ENCODE assay signal across 15 cellular contexts in genomic region chr3:127632441-127632840, GRCh38. TPM values are rescaled to one million over a fixed set of nuclear protein-coding genes. Genes with fewer than 3 reads are reported as not detected.
DNase-seq lines count a peak whose midpoint lies in the region; ATAC-seq and TF ChIP-seq lines count a peak whose summit lies in the region.
"Had no signal": no experiment of that assay in that cellular context is flagged by ENCODE, and none has a peak within 500 bp of the region (broad histone marks: within the 10 kb centered on the region; RNA-seq: fewer than 3 reads in every experiment).

No MANE protein-coding gene starts in this region.

- H2AFZ ChIP-seq in osteoblast (ENCODE audit: low read length), result no peak overlapping the region
- H2AFZ ChIP-seq: GM23338 had no signal

- H3K4me3 ChIP-seq in osteoblast (ENCODE audit: insufficient read depth, low read length) (no peak overlapping the region), breast epithelium (no peak overlapping the region)
- H3K4me3 ChIP-seq: GM23338 had no signal

- H3K9me3 ChIP-seq in osteoblast (ENCODE audit: low read depth, low read length), result no peaks in the 10 kb centered on the region
- H3K9me3 ChIP-seq in breast epithelium, result no peaks in the 10 kb centered on the region

- no peak for TF ChIP-seq CTCF in osteoblast (IDR thresholded peaks at IDR 0.05; ENCODE audit: extremely low read depth, low read depth, low read length)
- TF ChIP-seq CTCF in breast epithelium (IDR thresholded peaks at IDR 0.05), result no peak

- TF ChIP-seq RAD21 in Ishikawa (IDR thresholded peaks at IDR 0.05; ENCODE audit: low read depth), result no peak

- no peaks in the 10 kb centered on the region for H3K36me3 ChIP-seq in osteoblast (ENCODE audit: insufficient read depth, low read length)
- no peaks in the 10 kb centered on the region for H3K36me3 ChIP-seq in breast epithelium

- H3K27ac ChIP-seq in osteoblast (ENCODE audit: low read depth, low read length), result no peak overlapping the region
- H3K27ac ChIP-seq in breast epithelium, result no peak overlapping the region

- H4K20me1 ChIP-seq in osteoblast (ENCODE audit: insufficient read depth, low read length), result no peaks in the 10 kb centered on the region

- in situ Hi-C loops in ACHN (cut with HindIII; ENCODE audit: low pct_ligation_motif_present, low pct_unique_long_range_greater_than_20kb, low sequenced_read_pairs), result no loop called here

- H3K4me1 ChIP-seq in osteoblast (ENCODE audit: insufficient read depth, low read length), result peaks cover 2% of the 10 kb centered on the region
- H3K4me1 ChIP-seq in breast epithelium, result peaks cover 6 to 9% of the 10 kb centered on the region in 2 donors

- H3K4me2 ChIP-seq in osteoblast (ENCODE audit: insufficient read depth, low read length), result no peak overlapping the region

- no peak for ATAC-seq in HG03442 (IDR thresholded peaks at IDR 0.05; ENCODE audit: unreplicated experiment)
- ATAC-seq: T-cell had no signal

- H3K27me3 ChIP-seq in osteoblast (ENCODE audit: insufficient read depth, low read length), result peaks cover 60% of the 10 kb centered on the region
- H3K27me3 ChIP-seq in breast epithelium, result no peaks in the 10 kb centered on the region

- TF ChIP-seq EP300 in Ishikawa (IDR thresholded peaks at IDR 0.05; ENCODE audit: borderline replicate concordance), result no peak

- peak; percentile 9 for DNase-seq in DMS53 (lab: John Stamatoyannopoulos, UW)
- no peak for DNase-seq in DMS53 treated with DMSO at 0.1 percent for 48 hours (lab: John Stamatoyannopoulos, UW; ENCODE audit: unreplicated experiment)
- peak; percentile 43 for DNase-seq in cerebellar cortex (ENCODE audit: low spot score)
- peak; percentile 62 for DNase-seq in osteoblast (ENCODE audit: insufficient read length, low spot score, missing footprints)
- DNase-seq in ACHN, result no peak
- no peak for DNase-seq in breast epithelium (ENCODE audit: low spot score in 2 of 2)
- DNase-seq: 8988T, GDM1, KBM-7, NCI-H1092, NCI-H2029, T-cell had no signal

- intact Hi-C loops in breast epithelium (cut with DNase I; ENCODE audit: low total_unique reads), result no loop called here

- no peaks in the 10 kb centered on the region for H3K79me2 ChIP-seq in osteoblast (ENCODE audit: insufficient read depth, low read length)

- TF ChIP-seq POLR2A in breast epithelium (IDR thresholded peaks at IDR 0.05), result no peak

TF ChIP-seq in Ishikawa, 13 proteins besides CTCF, POLR2A, EP300 and RAD21:
- TF ChIP-seq NFIC (IDR thresholded peaks at IDR 0.05) (peak; percentile 62; the same call in 1 of the 2 replicates), CREB1 (IDR thresholded peaks at IDR 0.05; ENCODE audit: low read depth) (no peak), EGR1 (IDR thresholded peaks at IDR 0.05) (no peak)

RNA-seq across cellular contexts. Expression of gene PODXL2, which starts 3.5 kb away (rescaled TPM):
- total RNA-seq in osteoblast (0.36 and 0.59 TPM in 2 replicates), breast epithelium (10 to 100 TPM in 1 of 3 donors, 1 to 10 TPM in 2; 8.8 to 10.6 (median 8.8) TPM)

RNA-seq across cellular contexts. Expression of gene MCM2, which starts 34.2 kb away (rescaled TPM):
- total RNA-seq in osteoblast (14.5 and 15.3 TPM in 2 replicates), breast epithelium (1 to 10 TPM; 5.4 to 9.8 (median 6.7) TPM)

RNA-seq across cellular contexts. Expression of gene ABTB1, which starts 40.3 kb away (rescaled TPM):
- total RNA-seq in osteoblast (14.7 and 17.7 TPM in 2 replicates), breast epithelium (10 to 100 TPM; 32.0 to 43.6 (median 40.2) TPM)

RNA-seq across cellular contexts. Expression of gene TPRA1, which starts 41.9 kb away (rescaled TPM):
- 29.5 and 30.4 TPM in 2 replicates for total RNA-seq in osteoblast
- 10 to 100 TPM; 32.1 to 49.0 (median 39.8) TPM for total RNA-seq in breast epithelium

Comparison
In these comparisons a context has a peak if more than half of its experiments do, and no peak if none do; other contexts are left out.
1. DNase-seq: peak in DMS53 (single experiment), cerebellar cortex (single experiment) and osteoblast (single experiment); none in DMS53 treated with DMSO at 0.1 percent for 48 hours (single experiment), ACHN (single experiment) and breast epithelium (0 of 2).